Comparison of ENCODE assay signal across 1 cellular context in the genomic region with DNA sequence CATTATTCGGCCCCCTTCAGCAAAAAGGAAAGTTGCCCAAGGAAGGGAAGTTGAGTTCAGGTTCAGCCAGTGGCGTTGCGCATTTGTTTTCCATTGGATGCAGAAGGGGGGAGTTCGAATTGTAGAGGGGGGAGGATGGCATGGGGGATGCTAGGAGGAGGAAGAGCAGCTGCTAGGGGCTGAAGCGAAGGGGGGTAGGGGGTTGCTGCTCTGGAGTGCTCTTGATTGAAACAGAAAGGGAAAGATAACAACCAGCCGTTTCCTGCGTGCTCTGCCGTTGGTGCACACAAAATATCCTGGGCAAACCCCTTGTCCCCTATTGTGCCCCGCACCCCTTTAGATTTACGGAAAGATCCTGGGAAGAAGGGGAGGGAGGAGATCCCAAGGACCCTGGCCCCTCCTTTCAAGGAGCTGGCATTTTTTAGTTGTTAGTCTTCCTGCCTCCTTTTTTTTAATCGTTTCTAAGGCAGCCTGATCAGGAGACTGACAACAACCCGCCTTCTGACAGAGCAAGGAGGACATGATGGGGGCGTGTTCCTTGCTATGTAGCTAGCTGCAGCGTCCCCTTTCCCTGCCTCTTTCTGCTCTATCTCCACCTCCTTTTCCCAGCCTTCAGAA.
A peak's percentile ranks its signal among the peaks of the same experiment; 100 is the strongest.
TF ChIP-seq lines count a peak whose summit lies in the region.

No MANE protein-coding gene starts in this region.

TF ChIP-seq in neural cell, 6 proteins besides CTCF, POLR2A, EP300 and RAD21:
- TF ChIP-seq REST (IDR thresholded peaks at IDR 0.05; ENCODE audit: borderline replicate concordance) (no peak), SMC3 (conservative IDR thresholded peaks at IDR 0.05; ENCODE audit: poor library complexity) (peak; percentile 48), EZH2 (IDR thresholded peaks at IDR 0.05; ENCODE audit: borderline replicate concordance, insufficient read depth, low read length, poor library complexity, severe bottlenecking) (no peak), MXI1 (conservative IDR thresholded peaks at IDR 0.05; ENCODE audit: poor library complexity, severe bottlenecking) (peak; percentile 78), TAF1 (IDR thresholded peaks at IDR 0.05; ENCODE audit: low read depth) (no peak), POLR2AphosphoS5 (IDR thresholded peaks at IDR 0.05) (peak; percentile 63)
